In genomic region chr1:222161676-222162075, GRCh38 we compare ENCODE assay signal across 19 cellular contexts.
"Had no signal": no experiment of that assay in that cellular context is flagged by ENCODE, and none has a peak within 500 bp of the region (broad histone marks: within the 10 kb centered on the region; RNA-seq: fewer than 3 reads in every experiment).

No MANE protein-coding gene starts in this region.

- ATAC-seq: activated CD8-positive, alpha-beta T cell treated with anti-CD3 and anti-CD28 coated beads, Interleukin-2, amount 10 ng/mL, durations not matched to agents 7 days and 5 days; lower lobe of right lung had no signal

- H3K27me3 ChIP-seq: cardiac muscle cell, sigmoid colon, tibial artery had no signal

- H3K36me3 ChIP-seq: cardiac muscle cell, lower lobe of right lung, sigmoid colon, tibial artery had no signal

- DNase-seq: activated B cell treated with CpG ODN at 0.5 μM for 24 hours; activated CD4-positive, alpha-beta T cell treated with anti-CD3 and anti-CD28 coated beads, Interleukin-2, amount 10 ng/mL, durations not matched to agents 7 days and 5 days; activated CD8-positive, alpha-beta T cell treated with anti-CD3 and anti-CD28 coated beads, Interleukin-2, amount 10 ng/mL, durations not matched to agents 7 days and 5 days; activated effector memory CD4-positive, alpha-beta T cell treated with Interleukin-2 at 50 U/mL for 16 hours; activated naive CD4-positive, alpha-beta T cell treated with anti-CD3 and anti-CD28 coated beads, Interleukin-2, amount 10 ng/mL, durations not matched to agents 7 days and 5 days; activated T-cell treated with anti-CD3 and anti-CD28 coated beads, Interleukin-2, amount 50 U/mL, for 24 hours; dermis blood vessel endothelial cell; effector memory CD4-positive, alpha-beta T cell; hippocampal formation; lower lobe of right lung; sigmoid colon; stimulated activated CD8-positive, alpha-beta memory T cell treated with anti-CD3 and anti-CD28 coated beads, Interleukin-4, amount 100 ng/mL, for 48 hours; stimulated activated naive CD4-positive, alpha-beta T cell; tibial artery had no signal

- FAIRE-seq: astrocyte, islet of Langerhans, TTC549, urothelium cell line had no signal

- H3K27ac ChIP-seq: cardiac muscle cell, lower lobe of right lung, sigmoid colon, tibial artery had no signal

- H3K4me1 ChIP-seq: lower lobe of right lung, sigmoid colon, tibial artery had no signal

- H3K4me3 ChIP-seq: cardiac muscle cell, lower lobe of right lung, sigmoid colon, tibial artery had no signal
